ENCODE assay signal across 13 cellular contexts in the genomic region with DNA sequence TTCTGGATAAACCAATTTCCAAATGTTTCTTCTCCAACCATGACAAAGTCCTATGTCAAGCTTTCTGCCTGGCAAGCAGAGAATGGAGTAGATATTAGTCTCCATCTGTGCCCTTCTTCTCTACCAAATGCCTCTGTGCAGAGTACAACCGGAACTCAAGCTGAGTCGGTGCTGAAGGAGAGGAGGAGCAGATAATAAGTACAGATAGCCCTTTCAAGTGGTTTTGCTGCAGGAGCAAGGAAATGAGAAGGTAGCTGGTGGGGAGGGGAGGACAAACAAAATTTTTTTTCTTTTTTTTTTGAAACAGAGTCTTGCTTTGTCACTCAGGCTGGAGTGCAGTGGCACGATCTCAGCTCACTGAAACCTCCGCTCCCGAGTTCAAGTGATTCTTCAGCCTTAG. TPM values are rescaled to one million over a fixed set of nuclear protein-coding genes. Genes with fewer than 3 reads are reported as not detected.
DNase-seq lines count a peak whose midpoint lies in the region; ATAC-seq and TF ChIP-seq lines count a peak whose summit lies in the region.
"Had no signal": no experiment of that assay in that cellular context is flagged by ENCODE, and none has a peak within 500 bp of the region (broad histone marks: within the 10 kb centered on the region; RNA-seq: fewer than 3 reads in every experiment).

No MANE protein-coding gene starts in this region.

- in situ Hi-C loops in KBM-7 (cut with MboI; ENCODE audit: low pct_unique_long_range_greater_than_20kb, low sequenced_read_pairs): no loop called here

- H3K27me3 Mint-ChIP-seq in HFFc6 (ENCODE audit: insufficient read depth): peaks cover 26% of the 10 kb centered on the region

- no peak overlapping the region for H3K27ac Mint-ChIP-seq in HFFc6

- no peak overlapping the region for H3K4me3 ChIP-seq in dorsolateral prefrontal cortex

- DNase-seq in KBM-7 (peak; percentile 36), HFFc6 (no peak), dorsolateral prefrontal cortex (no peak)
- peak; percentile 81 for DNase-seq in activated effector memory CD4-positive, alpha-beta T cell treated with anti-CD3 and anti-CD28 coated beads, Interleukin-2, amount 50 U/mL, for 16 hours
- DNase-seq in stimulated activated CD4-positive, alpha-beta T cell treated with anti-CD3 and anti-CD28 coated beads, Interleukin-4, amount 100 ng/mL, for 24 hours: peak; percentile 57
- DNase-seq: C1 segment of cervical spinal cord, NCI-H1436, NCI-H748 treated with DMSO at 0.1 percent for 48 hours, retina, SHP77 treated with DMSO at 0.1 percent for 48 hours had no signal

- intact Hi-C loops in dorsolateral prefrontal cortex (cut with DNase I): no loop called here

- no peak for TF ChIP-seq CTCF in HFFc6 (IDR thresholded peaks at IDR 0.05)
- TF ChIP-seq CTCF in dorsolateral prefrontal cortex (IDR thresholded peaks at IDR 0.05 in 54 of 56, conservative IDR thresholded peaks at IDR 0.05 in 2 of 56; ENCODE audit: low read depth in 1 of 56, partially characterized antibody in 56 of 56): no peak

- no peak overlapping the region for H3K4me3 Mint-ChIP-seq in HFFc6

- H3K27ac ChIP-seq in dorsolateral prefrontal cortex: no peak overlapping the region

- ATAC-seq in activated CD4-positive, CD25-positive, alpha-beta regulatory T cell treated with anti-CD3 and anti-CD28 coated beads, Interleukin-2, amount 50 U/mL, for 24 hours: peak; percentile 92 to 94
- ATAC-seq in HG02970 (IDR thresholded peaks at IDR 0.05; ENCODE audit: low FRiP score, unreplicated experiment) (no peak), HG03159 (IDR thresholded peaks at IDR 0.05; ENCODE audit: unreplicated experiment) (no peak)

- H3K27me3 ChIP-seq in dorsolateral prefrontal cortex: no peaks in the 10 kb centered on the region

- H3K4me1 Mint-ChIP-seq in HFFc6 (ENCODE audit: low read depth): no peaks in the 10 kb centered on the region

- no peaks in the 10 kb centered on the region for H3K9me3 Mint-ChIP-seq in HFFc6

- no peaks in the 10 kb centered on the region for H3K36me3 Mint-ChIP-seq in HFFc6 (ENCODE audit: low read depth)

RNA-seq across cellular contexts. Expression of a gene that starts 14.2 kb away (rescaled TPM):
- 1 to 10 TPM; 1.4 to 2.1 (median 1.8) TPM for total RNA-seq in HFFc6 (2021; fragmentation: NEBNext Ultra II Directional; extraction: Animal tissue kit (Norgen Biotek cat#: 25700))
- total RNA-seq in dorsolateral prefrontal cortex: 10 to 100 TPM in 1 of 120 experiments, 1 to 10 TPM in 119; 1.2 to 14.2 (median 3.5) TPM

Comparison
In these comparisons a context has a peak if more than half of its experiments do, and no peak if none do; other contexts are left out.
1. DNase-seq: peak in KBM-7 (single experiment), activated effector memory CD4-positive, alpha-beta T cell treated with anti-CD3 and anti-CD28 coated beads, Interleukin-2, amount 50 U/mL, for 16 hours (single experiment) and stimulated activated CD4-positive, alpha-beta T cell treated with anti-CD3 and anti-CD28 coated beads, Interleukin-4, amount 100 ng/mL, for 24 hours (single experiment); none in HFFc6 (single experiment) and dorsolateral prefrontal cortex (0 of 10).
2. ATAC-seq: peak in activated CD4-positive, CD25-positive, alpha-beta regulatory T cell treated with anti-CD3 and anti-CD28 coated beads, Interleukin-2, amount 50 U/mL, for 24 hours (2 of 2); none in HG02970 (single experiment) and HG03159 (single experiment).